In genomic region chr11:93921695-93922468, GRCh38 we compare ENCODE assay signal across 9 cellular contexts.
A peak's percentile ranks its signal among the peaks of the same experiment; 100 is the strongest.
DNase-seq lines count a peak whose midpoint lies in the region; ATAC-seq, FAIRE-seq and TF ChIP-seq lines count a peak whose summit lies in the region.
"Had no signal": no experiment of that assay in that cellular context is flagged by ENCODE, and none has a peak within 500 bp of the region (broad histone marks: within the 10 kb centered on the region; RNA-seq: fewer than 3 reads in every experiment).

No MANE protein-coding gene starts in this region.

- no peaks in the 10 kb centered on the region for H3K36me3 Mint-ChIP-seq in activated CD4-positive, alpha-beta memory T cell treated with anti-CD3 and anti-CD28 coated beads, Interleukin-2, amount 10 ng/mL, durations not matched to agents 7 days and 5 days (ENCODE audit: low read depth)

- no peak for TF ChIP-seq EP300 in sigmoid colon (IDR thresholded peaks at IDR 0.05)

- TF ChIP-seq CTCF in BE2C (IDR thresholded peaks at IDR 0.05; ENCODE audit: low read depth, low read length) (peak; percentile 98), sigmoid colon (IDR thresholded peaks at IDR 0.05) (peak in 1 of 4 experiments; percentile 30), coronary artery (IDR thresholded peaks at IDR 0.05) (no peak)

- H3K4me1 ChIP-seq in BE2C (no peaks in the 10 kb centered on the region), sigmoid colon (no peaks in the 10 kb centered on the region)

- DNase-seq in BE2C = peak; percentile 72
- DNase-seq in GM12892 (ENCODE audit: insufficient read length) = peak; percentile 11
- DNase-seq in NCI-H2227 (lab: John Stamatoyannopoulos, UW; ENCODE audit: unreplicated experiment) = peak; percentile 33
- peak; percentile 21 for DNase-seq in activated CD4-positive, alpha-beta memory T cell treated with anti-CD3 and anti-CD28 coated beads, Interleukin-2, amount 10 ng/mL, durations not matched to agents 7 days and 5 days
- peak; percentile 80 for DNase-seq in iPS-NIHi11 (ENCODE audit: low spot score)
- no peak for DNase-seq in sigmoid colon
- no peak for DNase-seq in coronary artery (ENCODE audit: low spot score)

- no peak overlapping the region for H3K27ac Mint-ChIP-seq in activated CD4-positive, alpha-beta memory T cell treated with anti-CD3 and anti-CD28 coated beads, Interleukin-2, amount 10 ng/mL, durations not matched to agents 7 days and 5 days

- intact Hi-C loops in sigmoid colon (cut with DNase I) = no loop called here

- H3K27me3 Mint-ChIP-seq in activated CD4-positive, alpha-beta memory T cell treated with anti-CD3 and anti-CD28 coated beads, Interleukin-2, amount 10 ng/mL, durations not matched to agents 7 days and 5 days = peaks cover 12% of the 10 kb centered on the region

- no peak overlapping the region for H3K4me3 Mint-ChIP-seq in activated CD4-positive, alpha-beta memory T cell treated with anti-CD3 and anti-CD28 coated beads, Interleukin-2, amount 10 ng/mL, durations not matched to agents 7 days and 5 days

- no peaks in the 10 kb centered on the region for H3K4me1 Mint-ChIP-seq in activated CD4-positive, alpha-beta memory T cell treated with anti-CD3 and anti-CD28 coated beads, Interleukin-2, amount 10 ng/mL, durations not matched to agents 7 days and 5 days

- TF ChIP-seq POLR2A in GM12892 (IDR thresholded peaks at IDR 0.05; ENCODE audit: low read depth, low read length) (no peak), sigmoid colon (IDR thresholded peaks at IDR 0.05) (no peak)

- peak; percentile 62 for FAIRE-seq in GM12892 (lab: Jason Lieb, UNC)

- POLR2A ChIA-PET in activated CD4-positive, alpha-beta memory T cell treated with anti-CD3 and anti-CD28 coated beads, Interleukin-2, amount 10 ng/mL, durations not matched to agents 7 days and 5 days (lab: Charles Lee) = no interaction called here

- H3K27me3 ChIP-seq in BE2C (no peaks in the 10 kb centered on the region), sigmoid colon (no peaks in the 10 kb centered on the region)

- CTCF ChIA-PET in activated CD4-positive, alpha-beta memory T cell treated with anti-CD3 and anti-CD28 coated beads, Interleukin-2, amount 10 ng/mL, durations not matched to agents 7 days and 5 days (lab: Charles Lee) = interaction anchor here (0.7 to 1.8 kb wide), 8 partner anchors 12 to 583 kb away, joined by 3 to 10 read pairs (median 4); no protein-coding TSS in a partner anchor

- H3K36me3 ChIP-seq in BE2C (no peaks in the 10 kb centered on the region), sigmoid colon (no peaks in the 10 kb centered on the region)

- no peak overlapping the region for H3K27ac ChIP-seq in sigmoid colon
- H3K27ac ChIP-seq in coronary artery = no peak overlapping the region
- H3K27ac ChIP-seq: skin epidermis had no signal

- peak; percentile 74 for ATAC-seq in HG03039 (IDR thresholded peaks at IDR 0.05; ENCODE audit: unreplicated experiment)

- H3K9me3 ChIP-seq in BE2C (no peaks in the 10 kb centered on the region), sigmoid colon (no peaks in the 10 kb centered on the region)

- 33 to 45% methylated on average over 7 of the region's 7 CpGs for WGBS in sigmoid colon, 2 donors

- H3K4me3 ChIP-seq in BE2C (ENCODE audit: low read depth, low read length) (no peak overlapping the region), sigmoid colon (no peak overlapping the region), coronary artery (no peak overlapping the region)
- H3K4me3 ChIP-seq: skin epidermis had no signal

- H3K9me3 Mint-ChIP-seq in activated CD4-positive, alpha-beta memory T cell treated with anti-CD3 and anti-CD28 coated beads, Interleukin-2, amount 10 ng/mL, durations not matched to agents 7 days and 5 days = no peaks in the 10 kb centered on the region

Comparison
In these comparisons a context has a peak if more than half of its experiments do, and no peak if none do; other contexts are left out.
1. DNase-seq: peak in BE2C (single experiment), GM12892 (single experiment), NCI-H2227 (single experiment), activated CD4-positive, alpha-beta memory T cell treated with anti-CD3 and anti-CD28 coated beads, Interleukin-2, amount 10 ng/mL, durations not matched to agents 7 days and 5 days (single experiment) and iPS-NIHi11 (single experiment); none in sigmoid colon (single experiment) and coronary artery (single experiment).